ENCODE assay signal across 39 cellular contexts in genomic region chr1:86445919-86446318, GRCh38. TPM values are rescaled to one million over a fixed set of nuclear protein-coding genes. Genes with fewer than 3 reads are reported as not detected.
"Had no signal": no experiment of that assay in that cellular context is flagged by ENCODE, and none has a peak within 500 bp of the region (broad histone marks: within the 10 kb centered on the region; RNA-seq: fewer than 3 reads in every experiment).

No MANE protein-coding gene starts in this region.

- H3K4me1 ChIP-seq: adrenal gland, body of pancreas, breast epithelium had no signal

- H3K9me3 ChIP-seq: adrenal gland, body of pancreas, breast epithelium had no signal

- DNase-seq: activated CD4-positive, alpha-beta memory T cell treated with anti-CD3 and anti-CD28 coated beads, Interleukin-2, amount 10 ng/mL, durations not matched to agents 7 days and 5 days; activated CD4-positive, alpha-beta T cell treated with anti-CD3 and anti-CD28 coated beads for 1 hour; activated CD4-positive, alpha-beta T cell treated with anti-CD3 and anti-CD28 coated beads for 36 hours; activated CD4-positive, alpha-beta T cell treated with anti-CD3 and anti-CD28 coated beads for 48 hours; activated CD4-positive, alpha-beta T cell treated with anti-CD3 and anti-CD28 coated beads, Interleukin-2, amount 10 ng/mL, durations not matched to agents 7 days and 5 days; activated CD4-positive, alpha-beta T cell treated with anti-CD3 and anti-CD28 coated beads, Interleukin-2, amount 50 U/mL, for 48 hours; activated CD4-positive, CD25-positive, alpha-beta regulatory T cell; activated CD8-positive, alpha-beta memory T cell treated with anti-CD3 and anti-CD28 coated beads, Interleukin-2, amount 50 U/mL, for 4 hours; activated effector memory CD4-positive, alpha-beta T cell treated with anti-CD3 and anti-CD28 coated beads, Interleukin-2, amount 50 U/mL, for 16 hours; activated gamma-delta T cell treated with Interleukin-2 at 50 U/mL for 16 hours; activated naive CD4-positive, alpha-beta T cell; activated naive CD4-positive, alpha-beta T cell treated with anti-CD3 and anti-CD28 coated beads for 36 hours; activated naive CD4-positive, alpha-beta T cell treated with anti-CD3 and anti-CD28 coated beads, Interleukin-2, amount 50 U/mL, for 16 hours; activated naive CD8-positive, alpha-beta T cell treated with anti-CD3 and anti-CD28 coated beads for 36 hours; activated T-cell treated with anti-CD3 and anti-CD28 coated beads for 4 hours; activated T-cell treated with anti-CD3 and anti-CD28 coated beads, Interleukin-2, amount 50 U/mL, for 1 hour; activated T-cell treated with anti-CD3 and anti-CD28 coated beads, Interleukin-2, amount 50 U/mL, for 4 hours; activated T-cell treated with anti-CD3 and anti-CD28 coated beads, Interleukin-2, amount 50 U/mL, for 72 hours; adrenal gland; amniotic stem cell; aorta; body of pancreas; brain microvascular endothelial cell; central memory CD4-positive, alpha-beta T cell; T-helper 1 cell; T-helper 2 cell; T-helper 9 cell had no signal

- H3K36me3 Mint-ChIP-seq: activated naive CD4-positive, alpha-beta T cell treated with anti-CD3 and anti-CD28 coated beads, Interleukin-2, amount 50 U/mL, for 72 hours; activated naive CD8-positive, alpha-beta T cell treated with anti-CD3 and anti-CD28 coated beads for 36 hours had no signal

- FAIRE-seq: astrocyte had no signal

- H3K27ac Mint-ChIP-seq: activated CD4-positive, alpha-beta memory T cell treated with anti-CD3 and anti-CD28 coated beads, Interleukin-2, amount 10 ng/mL, durations not matched to agents 7 days and 5 days; activated CD4-positive, alpha-beta T cell treated with anti-CD3 and anti-CD28 coated beads for 36 hours; activated CD4-positive, alpha-beta T cell treated with anti-CD3 and anti-CD28 coated beads, Interleukin-2, amount 10 ng/mL, durations not matched to agents 7 days and 5 days; activated naive CD4-positive, alpha-beta T cell treated with anti-CD3 and anti-CD28 coated beads for 36 hours; activated naive CD4-positive, alpha-beta T cell treated with anti-CD3 and anti-CD28 coated beads, Interleukin-2, amount 50 U/mL, for 72 hours; activated naive CD8-positive, alpha-beta T cell treated with anti-CD3 and anti-CD28 coated beads for 36 hours; activated T-cell treated with anti-CD3 and anti-CD28 coated beads, Interleukin-2, amount 50 U/mL, for 72 hours; activated T-helper 1 cell treated with anti-CD3 and anti-CD28 coated beads, Interleukin-12 subunit alpha, Interleukin-12 subunit beta, Interleukin-2, Interleukin-4 antibody, amounts not matched to agents 30 ng/mL and 10 ng/mL and 1 ng/mL, durations not matched to agents 14 hours and 24 hours and 36 hours; activated T-helper 17 cell treated with anti-CD3 and anti-CD28 coated beads, Interleukin-2, amount 50 U/mL, for 72 hours; T-helper 1 cell treated with Interleukin-12 subunit alpha and Interleukin-12 subunit beta and Interleukin-4 antibody, amounts not matched to agents 30 μg/mL and 1 μg/mL, for 36 hours; T-helper 2 cell treated with Interferon-gamma antibody and Interleukin-4, amounts not matched to agents 5 μg/mL and 100 μg/mL, for 36 hours had no signal

- H3K4me3 ChIP-seq: adrenal gland, body of pancreas, breast epithelium had no signal

- H3K27ac ChIP-seq: adrenal gland, body of pancreas, brain microvascular endothelial cell, breast epithelium, VCaP had no signal

- H3K27me3 ChIP-seq: adrenal gland, body of pancreas, brain microvascular endothelial cell, breast epithelium had no signal

- H3K4me3 Mint-ChIP-seq: activated CD4-positive, alpha-beta memory T cell treated with anti-CD3 and anti-CD28 coated beads, Interleukin-2, amount 10 ng/mL, durations not matched to agents 7 days and 5 days; activated CD4-positive, alpha-beta T cell treated with anti-CD3 and anti-CD28 coated beads for 36 hours; activated CD4-positive, alpha-beta T cell treated with anti-CD3 and anti-CD28 coated beads, Interleukin-2, amount 10 ng/mL, durations not matched to agents 7 days and 5 days; activated naive CD4-positive, alpha-beta T cell treated with anti-CD3 and anti-CD28 coated beads for 36 hours; activated naive CD8-positive, alpha-beta T cell treated with anti-CD3 and anti-CD28 coated beads for 36 hours; activated T-cell treated with anti-CD3 and anti-CD28 coated beads, Interleukin-2, amount 50 U/mL, for 4 hours; activated T-cell treated with anti-CD3 and anti-CD28 coated beads, Interleukin-2, amount 50 U/mL, for 72 hours; activated T-helper 1 cell treated with anti-CD3 and anti-CD28 coated beads, Interleukin-12 subunit alpha, Interleukin-12 subunit beta, Interleukin-2, Interleukin-4 antibody, amounts not matched to agents 30 ng/mL and 10 ng/mL and 1 ng/mL, durations not matched to agents 14 hours and 24 hours and 36 hours; activated T-helper 17 cell treated with anti-CD3 and anti-CD28 coated beads, Interleukin-2, amount 50 U/mL, for 72 hours; T-helper 1 cell treated with Interleukin-12 subunit alpha and Interleukin-12 subunit beta and Interleukin-4 antibody, amounts not matched to agents 30 μg/mL and 1 μg/mL, for 36 hours; T-helper 2 cell treated with Interferon-gamma antibody and Interleukin-4, amounts not matched to agents 5 μg/mL and 100 μg/mL, for 36 hours had no signal

- ATAC-seq: activated CD4-positive, alpha-beta T cell treated with anti-CD3 and anti-CD28 coated beads for 36 hours; activated CD4-positive, CD25-positive, alpha-beta regulatory T cell treated with anti-CD3 and anti-CD28 coated beads, Interleukin-2, amount 50 U/mL, for 24 hours; activated naive CD4-positive, alpha-beta T cell treated with anti-CD3 and anti-CD28 coated beads, Interleukin-2, amount 50 U/mL, for 72 hours; activated T-cell treated with anti-CD3 and anti-CD28 coated beads, Interleukin-2, amount 50 U/mL, for 4 hours; activated T-cell treated with anti-CD3 and anti-CD28 coated beads, Interleukin-2, amount 50 U/mL, for 72 hours; activated T-helper 17 cell treated with anti-CD3 and anti-CD28 coated beads, Interleukin-2, amount 50 U/mL, for 72 hours; body of pancreas had no signal

- H3K36me3 ChIP-seq: adrenal gland, brain microvascular endothelial cell, breast epithelium had no signal

- H3K9me3 Mint-ChIP-seq: activated CD4-positive, alpha-beta memory T cell treated with anti-CD3 and anti-CD28 coated beads, Interleukin-2, amount 10 ng/mL, durations not matched to agents 7 days and 5 days; activated CD4-positive, alpha-beta T cell treated with anti-CD3 and anti-CD28 coated beads, Interleukin-2, amount 10 ng/mL, durations not matched to agents 7 days and 5 days; activated naive CD4-positive, alpha-beta T cell treated with anti-CD3 and anti-CD28 coated beads for 36 hours; activated naive CD4-positive, alpha-beta T cell treated with anti-CD3 and anti-CD28 coated beads, Interleukin-2, amount 50 U/mL, for 72 hours; activated naive CD8-positive, alpha-beta T cell treated with anti-CD3 and anti-CD28 coated beads for 36 hours; activated T-cell treated with anti-CD3 and anti-CD28 coated beads, Interleukin-2, amount 50 U/mL, for 4 hours; activated T-cell treated with anti-CD3 and anti-CD28 coated beads, Interleukin-2, amount 50 U/mL, for 72 hours; activated T-helper 1 cell treated with anti-CD3 and anti-CD28 coated beads, Interleukin-12 subunit alpha, Interleukin-12 subunit beta, Interleukin-2, Interleukin-4 antibody, amounts not matched to agents 30 ng/mL and 10 ng/mL and 1 ng/mL, durations not matched to agents 14 hours and 24 hours and 36 hours; activated T-helper 17 cell treated with anti-CD3 and anti-CD28 coated beads, Interleukin-2, amount 50 U/mL, for 72 hours; T-helper 1 cell treated with Interleukin-12 subunit alpha and Interleukin-12 subunit beta and Interleukin-4 antibody, amounts not matched to agents 30 μg/mL and 1 μg/mL, for 36 hours; T-helper 2 cell treated with Interferon-gamma antibody and Interleukin-4, amounts not matched to agents 5 μg/mL and 100 μg/mL, for 36 hours had no signal

- H3K27me3 Mint-ChIP-seq: activated CD4-positive, alpha-beta memory T cell treated with anti-CD3 and anti-CD28 coated beads, Interleukin-2, amount 10 ng/mL, durations not matched to agents 7 days and 5 days; activated CD4-positive, alpha-beta T cell treated with anti-CD3 and anti-CD28 coated beads for 36 hours; activated CD4-positive, alpha-beta T cell treated with anti-CD3 and anti-CD28 coated beads, Interleukin-2, amount 10 ng/mL, durations not matched to agents 7 days and 5 days; activated T-helper 17 cell treated with anti-CD3 and anti-CD28 coated beads, Interleukin-2, amount 50 U/mL, for 72 hours had no signal

RNA-seq across cellular contexts. Expression of gene CLCA2, which starts 21.9 kb away (rescaled TPM):
- total RNA-seq: activated CD4-positive, alpha-beta memory T cell treated with anti-CD3 and anti-CD28 coated beads, Interleukin-2, amount 10 ng/mL, durations not matched to agents 7 days and 5 days; activated CD4-positive, alpha-beta T cell treated with anti-CD3 and anti-CD28 coated beads for 36 hours; activated CD4-positive, alpha-beta T cell treated with anti-CD3 and anti-CD28 coated beads, Interleukin-2, amount 10 ng/mL, durations not matched to agents 7 days and 5 days; activated CD8-positive, alpha-beta memory T cell treated with anti-CD3 and anti-CD28 coated beads for 36 hours; activated naive CD4-positive, alpha-beta T cell treated with anti-CD3 and anti-CD28 coated beads for 36 hours; activated naive CD4-positive, alpha-beta T cell treated with anti-CD3 and anti-CD28 coated beads, Interleukin-2, amount 50 U/mL, for 72 hours; activated naive CD8-positive, alpha-beta T cell treated with anti-CD3 and anti-CD28 coated beads for 36 hours; activated T-cell treated with anti-CD3 and anti-CD28 coated beads, Interleukin-2, amount 50 U/mL, for 4 hours; activated T-cell treated with anti-CD3 and anti-CD28 coated beads, Interleukin-2, amount 50 U/mL, for 72 hours; activated T-helper 1 cell treated with anti-CD3 and anti-CD28 coated beads, Interleukin-12 subunit alpha, Interleukin-12 subunit beta, Interleukin-2, Interleukin-4 antibody, amounts not matched to agents 30 ng/mL and 10 ng/mL and 1 ng/mL, durations not matched to agents 14 hours and 24 hours and 36 hours; activated T-helper 17 cell treated with anti-CD3 and anti-CD28 coated beads, Interleukin-2, amount 50 U/mL, for 72 hours; body of pancreas; cardiac septum; cerebellum had no signal

RNA-seq across cellular contexts. Expression of gene CLCA1, which starts 22.8 kb away (rescaled TPM):
- total RNA-seq: activated CD4-positive, alpha-beta memory T cell treated with anti-CD3 and anti-CD28 coated beads, Interleukin-2, amount 10 ng/mL, durations not matched to agents 7 days and 5 days; activated CD4-positive, alpha-beta T cell treated with anti-CD3 and anti-CD28 coated beads for 36 hours; activated CD4-positive, alpha-beta T cell treated with anti-CD3 and anti-CD28 coated beads, Interleukin-2, amount 10 ng/mL, durations not matched to agents 7 days and 5 days; activated CD8-positive, alpha-beta memory T cell treated with anti-CD3 and anti-CD28 coated beads for 36 hours; activated naive CD4-positive, alpha-beta T cell treated with anti-CD3 and anti-CD28 coated beads for 36 hours; activated naive CD4-positive, alpha-beta T cell treated with anti-CD3 and anti-CD28 coated beads, Interleukin-2, amount 50 U/mL, for 72 hours; activated naive CD8-positive, alpha-beta T cell treated with anti-CD3 and anti-CD28 coated beads for 36 hours; activated T-cell treated with anti-CD3 and anti-CD28 coated beads, Interleukin-2, amount 50 U/mL, for 72 hours; activated T-helper 1 cell treated with anti-CD3 and anti-CD28 coated beads, Interleukin-12 subunit alpha, Interleukin-12 subunit beta, Interleukin-2, Interleukin-4 antibody, amounts not matched to agents 30 ng/mL and 10 ng/mL and 1 ng/mL, durations not matched to agents 14 hours and 24 hours and 36 hours; activated T-helper 17 cell treated with anti-CD3 and anti-CD28 coated beads, Interleukin-2, amount 50 U/mL, for 72 hours; astrocyte; body of pancreas; cardiac septum had no signal
